Comparison of ENCODE assay signal across 1 cellular context in genomic region chr12:53200458-53201169, GRCh38.
TF ChIP-seq lines count a peak whose summit lies in the region.

No MANE protein-coding gene starts in this region.

TF ChIP-seq in GM12878, 131 proteins besides CTCF, POLR2A, EP300 and RAD21 (continued from another document and continues in another):
- TF ChIP-seq ZNF687 (IDR thresholded peaks at IDR 0.05) (peak; percentile 48; the same call in 1 of the 2 replicates), ZBED1 (IDR thresholded peaks at IDR 0.05; ENCODE audit: borderline replicate concordance) (peak; percentile 71; the same call in 1 of the 2 replicates), PRDM15 (CRISPR knock-in tag; IDR thresholded peaks at IDR 0.05) (no peak), CHD1 (IDR thresholded peaks at IDR 0.05; ENCODE audit: low read depth, low read length) (no peak), EED (IDR thresholded peaks at IDR 0.05; ENCODE audit: low read depth) (peak; percentile 100), SUZ12 (IDR thresholded peaks at IDR 0.05; ENCODE audit: unreplicated experiment) (no peak), RELB (IDR thresholded peaks at IDR 0.05; ENCODE audit: low read depth) (peak; percentile 99), CUX1 (IDR thresholded peaks at IDR 0.05; ENCODE audit: insufficient replicate concordance, low read depth, low read length) (no peak), TCF3 (IDR thresholded peaks at IDR 0.05; ENCODE audit: borderline replicate concordance, insufficient read depth, low read depth, low read length) (no peak), PAX8 (IDR thresholded peaks at IDR 0.05) (no peak), DPF2 (IDR thresholded peaks at IDR 0.05) (peak; percentile 99), BMI1 (IDR thresholded peaks at IDR 0.05; ENCODE audit: borderline replicate concordance) (peak; percentile 84; the same call in 1 of the 2 replicates), NR2F1 (conservative IDR thresholded peaks at IDR 0.05) (peak; percentile 27; the same call in 1 of the 2 replicates), CREB1 (IDR thresholded peaks at IDR 0.05; ENCODE audit: low read depth) (0 out of 2 replicates have a peak, but pooled peaks have one; percentile 22), TBL1XR1 (IDR thresholded peaks at IDR 0.05; ENCODE audit: low read depth, low read length) (peak; percentile 76; the same call in 1 of the 2 replicates), MTA2 (IDR thresholded peaks at IDR 0.05; ENCODE audit: low read depth) (peak; percentile 90), RAD51 (IDR thresholded peaks at IDR 0.05) (peak; percentile 31; the same call in 1 of the 2 replicates), MEF2B (IDR thresholded peaks at IDR 0.05; ENCODE audit: partially characterized antibody, poor library complexity, severe bottlenecking) (peak; percentile 91), RUNX3 (IDR thresholded peaks at IDR 0.05; ENCODE audit: low read length) (peak; percentile 97), NFIC (IDR thresholded peaks at IDR 0.05; ENCODE audit: low read depth, low read length) (peak; percentile 98), HDGF (IDR thresholded peaks at IDR 0.05) (peak; percentile 71), ZNF24 (IDR thresholded peaks at IDR 0.05) (peak; percentile 48; the same call in 1 of the 2 replicates), SPI1 (IDR thresholded peaks at IDR 0.05; ENCODE audit: borderline replicate concordance, insufficient read depth, low read depth, low read length) (peak; percentile 99), MEF2A (IDR thresholded peaks at IDR 0.05; ENCODE audit: insufficient read depth, low read depth, low read length) (peak; percentile 87), FOXM1 (IDR thresholded peaks at IDR 0.05; ENCODE audit: low read depth, low read length) (peak; percentile 93), RB1 (IDR thresholded peaks at IDR 0.05; ENCODE audit: borderline replicate concordance) (no peak), KAT2A (conservative IDR thresholded peaks at IDR 0.05; ENCODE audit: control insufficient read depth, low read depth, low read length) (no peak), RCOR1 (conservative IDR thresholded peaks at IDR 0.05; ENCODE audit: low read depth, low read length) (0 out of 2 replicates have a peak, but pooled peaks have one; percentile 31)
- TF ChIP-seq, protein P1, sequence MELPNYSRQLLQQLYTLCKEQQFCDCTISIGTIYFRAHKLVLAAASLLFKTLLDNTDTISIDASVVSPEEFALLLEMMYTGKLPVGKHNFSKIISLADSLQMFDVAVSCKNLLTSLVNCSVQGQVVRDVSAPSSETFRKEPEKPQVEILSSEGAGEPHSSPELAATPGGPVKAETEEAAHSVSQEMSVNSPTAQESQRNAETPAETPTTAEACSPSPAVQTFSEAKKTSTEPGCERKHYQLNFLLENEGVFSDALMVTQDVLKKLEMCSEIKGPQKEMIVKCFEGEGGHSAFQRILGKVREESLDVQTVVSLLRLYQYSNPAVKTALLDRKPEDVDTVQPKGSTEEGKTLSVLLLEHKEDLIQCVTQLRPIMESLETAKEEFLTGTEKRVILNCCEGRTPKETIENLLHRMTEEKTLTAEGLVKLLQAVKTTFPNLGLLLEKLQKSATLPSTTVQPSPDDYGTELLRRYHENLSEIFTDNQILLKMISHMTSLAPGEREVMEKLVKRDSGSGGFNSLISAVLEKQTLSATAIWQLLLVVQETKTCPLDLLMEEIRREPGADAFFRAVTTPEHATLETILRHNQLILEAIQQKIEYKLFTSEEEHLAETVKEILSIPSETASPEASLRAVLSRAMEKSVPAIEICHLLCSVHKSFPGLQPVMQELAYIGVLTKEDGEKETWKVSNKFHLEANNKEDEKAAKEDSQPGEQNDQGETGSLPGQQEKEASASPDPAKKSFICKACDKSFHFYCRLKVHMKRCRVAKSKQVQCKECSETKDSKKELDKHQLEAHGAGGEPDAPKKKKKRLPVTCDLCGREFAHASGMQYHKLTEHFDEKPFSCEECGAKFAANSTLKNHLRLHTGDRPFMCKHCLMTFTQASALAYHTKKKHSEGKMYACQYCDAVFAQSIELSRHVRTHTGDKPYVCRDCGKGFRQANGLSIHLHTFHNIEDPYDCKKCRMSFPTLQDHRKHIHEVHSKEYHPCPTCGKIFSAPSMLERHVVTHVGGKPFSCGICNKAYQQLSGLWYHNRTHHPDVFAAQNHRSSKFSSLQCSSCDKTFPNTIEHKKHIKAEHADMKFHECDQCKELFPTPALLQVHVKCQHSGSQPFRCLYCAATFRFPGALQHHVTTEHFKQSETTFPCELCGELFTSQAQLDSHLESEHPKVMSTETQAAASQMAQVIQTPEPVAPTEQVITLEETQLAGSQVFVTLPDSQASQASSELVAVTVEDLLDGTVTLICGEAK (IDR thresholded peaks at IDR 0.05; ENCODE audit: borderline replicate concordance) = no peak
- TF ChIP-seq, protein P2, sequence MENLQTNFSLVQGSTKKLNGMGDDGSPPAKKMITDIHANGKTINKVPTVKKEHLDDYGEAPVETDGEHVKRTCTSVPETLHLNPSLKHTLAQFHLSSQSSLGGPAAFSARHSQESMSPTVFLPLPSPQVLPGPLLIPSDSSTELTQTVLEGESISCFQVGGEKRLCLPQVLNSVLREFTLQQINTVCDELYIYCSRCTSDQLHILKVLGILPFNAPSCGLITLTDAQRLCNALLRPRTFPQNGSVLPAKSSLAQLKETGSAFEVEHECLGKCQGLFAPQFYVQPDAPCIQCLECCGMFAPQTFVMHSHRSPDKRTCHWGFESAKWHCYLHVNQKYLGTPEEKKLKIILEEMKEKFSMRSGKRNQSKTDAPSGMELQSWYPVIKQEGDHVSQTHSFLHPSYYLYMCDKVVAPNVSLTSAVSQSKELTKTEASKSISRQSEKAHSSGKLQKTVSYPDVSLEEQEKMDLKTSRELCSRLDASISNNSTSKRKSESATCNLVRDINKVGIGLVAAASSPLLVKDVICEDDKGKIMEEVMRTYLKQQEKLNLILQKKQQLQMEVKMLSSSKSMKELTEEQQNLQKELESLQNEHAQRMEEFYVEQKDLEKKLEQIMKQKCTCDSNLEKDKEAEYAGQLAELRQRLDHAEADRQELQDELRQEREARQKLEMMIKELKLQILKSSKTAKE (IDR thresholded peaks at IDR 0.05; ENCODE audit: low read depth, poor library complexity, severe bottlenecking) = peak; percentile 81
- TF ChIP-seq, protein P3, sequence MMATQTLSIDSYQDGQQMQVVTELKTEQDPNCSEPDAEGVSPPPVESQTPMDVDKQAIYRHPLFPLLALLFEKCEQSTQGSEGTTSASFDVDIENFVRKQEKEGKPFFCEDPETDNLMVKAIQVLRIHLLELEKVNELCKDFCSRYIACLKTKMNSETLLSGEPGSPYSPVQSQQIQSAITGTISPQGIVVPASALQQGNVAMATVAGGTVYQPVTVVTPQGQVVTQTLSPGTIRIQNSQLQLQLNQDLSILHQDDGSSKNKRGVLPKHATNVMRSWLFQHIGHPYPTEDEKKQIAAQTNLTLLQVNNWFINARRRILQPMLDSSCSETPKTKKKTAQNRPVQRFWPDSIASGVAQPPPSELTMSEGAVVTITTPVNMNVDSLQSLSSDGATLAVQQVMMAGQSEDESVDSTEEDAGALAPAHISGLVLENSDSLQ (IDR thresholded peaks at IDR 0.05) = peak; percentile 70
- TF ChIP-seq, protein P4, sequence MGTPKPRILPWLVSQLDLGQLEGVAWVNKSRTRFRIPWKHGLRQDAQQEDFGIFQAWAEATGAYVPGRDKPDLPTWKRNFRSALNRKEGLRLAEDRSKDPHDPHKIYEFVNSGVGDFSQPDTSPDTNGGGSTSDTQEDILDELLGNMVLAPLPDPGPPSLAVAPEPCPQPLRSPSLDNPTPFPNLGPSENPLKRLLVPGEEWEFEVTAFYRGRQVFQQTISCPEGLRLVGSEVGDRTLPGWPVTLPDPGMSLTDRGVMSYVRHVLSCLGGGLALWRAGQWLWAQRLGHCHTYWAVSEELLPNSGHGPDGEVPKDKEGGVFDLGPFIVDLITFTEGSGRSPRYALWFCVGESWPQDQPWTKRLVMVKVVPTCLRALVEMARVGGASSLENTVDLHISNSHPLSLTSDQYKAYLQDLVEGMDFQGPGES (IDR thresholded peaks at IDR 0.05) = no peak
